ENCODE assay signal across 22 cellular contexts in the genomic region with DNA sequence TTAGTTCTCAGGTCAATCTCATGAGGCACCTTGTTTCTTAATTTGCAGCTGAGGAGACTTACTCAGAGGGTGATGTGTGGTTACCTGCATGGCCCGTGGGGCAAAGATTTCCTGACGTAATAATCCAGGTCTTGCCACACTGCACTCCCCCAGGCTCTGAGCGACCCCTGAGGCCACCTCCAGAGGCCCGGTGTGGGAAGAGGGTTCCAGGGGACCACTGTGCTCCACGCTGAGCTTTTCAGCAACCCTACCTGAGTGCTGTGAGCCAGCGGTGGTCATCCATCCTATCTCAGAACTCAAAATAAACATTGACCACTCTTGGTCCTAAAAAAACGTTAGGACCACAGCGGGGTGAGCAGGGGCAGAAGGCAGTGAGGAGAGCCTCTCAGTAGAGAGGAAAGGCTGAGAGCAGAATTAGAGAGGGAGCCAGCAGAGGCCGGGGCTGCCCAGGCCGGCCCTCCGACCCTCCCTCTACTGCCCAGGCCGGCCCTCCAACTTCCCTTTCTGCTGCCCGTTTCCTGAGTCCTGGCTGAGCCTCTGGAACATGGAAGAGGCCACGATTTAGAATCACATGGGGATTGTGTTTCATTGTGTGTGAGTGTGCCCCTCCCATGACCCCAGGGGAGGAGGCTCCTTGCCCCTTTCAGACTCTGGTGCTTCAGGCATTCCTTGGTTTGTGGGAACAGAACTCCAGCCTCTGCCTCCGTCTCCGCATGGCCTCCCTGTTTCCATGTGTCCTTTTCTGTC.
A peak's percentile ranks its signal among the peaks of the same experiment; 100 is the strongest.
DNase-seq lines count a peak whose midpoint lies in the region; ATAC-seq and TF ChIP-seq lines count a peak whose summit lies in the region.
"Had no signal": no experiment of that assay in that cellular context is flagged by ENCODE, and none has a peak within 500 bp of the region (broad histone marks: within the 10 kb centered on the region; RNA-seq: fewer than 3 reads in every experiment).

No MANE protein-coding gene starts in this region.

- H2AK5ac ChIP-seq in mesendoderm (ENCODE audit: low read length) (no peak overlapping the region), trophoblast cell (ENCODE audit: low read length) (peak overlapping the region; percentile 71), mesenchymal stem cell (ENCODE audit: low read length, severe bottlenecking) (no peak overlapping the region)

- H4K12ac ChIP-seq in trophoblast cell (ENCODE audit: low read depth, low read length): no peak overlapping the region

- H3K4me1 ChIP-seq in mesendoderm (ENCODE audit: control insufficient read depth, low read depth, low read length) (no peaks in the 10 kb centered on the region), trophoblast cell (ENCODE audit: control insufficient read depth in 1 of 2, insufficient read depth in 2 of 2, low read length in 2 of 2) (peaks cover 30% of the 10 kb centered on the region in 2 experiments), SJCRH30 (no peaks in the 10 kb centered on the region), mesenchymal stem cell (ENCODE audit: control insufficient read depth, insufficient read depth, low read depth, low read length) (no peaks in the 10 kb centered on the region)

- H3K18ac ChIP-seq in mesendoderm (ENCODE audit: low read length) (no peak overlapping the region), trophoblast cell (ENCODE audit: low read length) (peak overlapping the region; percentile 7), mesenchymal stem cell (ENCODE audit: low read depth in 1 of 2, low read length in 2 of 2) (no peak overlapping the region)

- H3K4me3 Mint-ChIP-seq in activated CD8-positive, alpha-beta memory T cell treated with anti-CD3 and anti-CD28 coated beads, Interleukin-2, amount 10 ng/mL, durations not matched to agents 7 days and 5 days: no peak overlapping the region
- H3K4me3 Mint-ChIP-seq: H9 had no signal

- no peaks in the 10 kb centered on the region for H3K36me3 ChIP-seq in mesendoderm (ENCODE audit: control insufficient read depth, insufficient read depth, low read length)
- H3K36me3 ChIP-seq in trophoblast cell (ENCODE audit: control insufficient read depth in 1 of 2, insufficient read depth in 2 of 2, low read length in 2 of 2): no peaks in the 10 kb centered on the region
- H3K36me3 ChIP-seq in SJCRH30: no peaks in the 10 kb centered on the region
- H3K36me3 ChIP-seq in mesenchymal stem cell (ENCODE audit: control insufficient read depth in 1 of 2, insufficient read depth in 2 of 2, low read depth in 1 of 2, low read length in 2 of 2): no peaks in the 10 kb centered on the region

- H3K14ac ChIP-seq in trophoblast cell (ENCODE audit: low read length) (peak overlapping the region; percentile 29), mesenchymal stem cell (ENCODE audit: low read length in 2 of 2) (no peak overlapping the region)

- no peak overlapping the region for H3K9ac ChIP-seq in mesendoderm (ENCODE audit: low read length)
- no peak overlapping the region for H3K9ac ChIP-seq in trophoblast cell (ENCODE audit: low read length)
- no peak overlapping the region for H3K9ac ChIP-seq in mesenchymal stem cell (ENCODE audit: low read length)

- no peak for TF ChIP-seq CTCF in coronary artery (IDR thresholded peaks at IDR 0.05)

- no peak overlapping the region for H4K5ac ChIP-seq in mesendoderm (ENCODE audit: low read length)

- H3K4ac ChIP-seq in mesendoderm (ENCODE audit: low read depth, low read length) (no peak overlapping the region), trophoblast cell (ENCODE audit: low read depth, low read length) (peak overlapping the region; percentile 28), mesenchymal stem cell (ENCODE audit: low read depth in 1 of 2, low read length in 2 of 2) (no peak overlapping the region)

- no peak overlapping the region for H2BK120ac ChIP-seq in mesendoderm (ENCODE audit: low read depth, low read length)
- H2BK120ac ChIP-seq in trophoblast cell (ENCODE audit: insufficient read depth, low read length, poor library complexity): peak overlapping the region; percentile 84
- no peak overlapping the region for H2BK120ac ChIP-seq in mesenchymal stem cell (ENCODE audit: low read depth, low read length)

- no peak overlapping the region for H3K56ac ChIP-seq in mesendoderm (ENCODE audit: low read length)

- H3K23ac ChIP-seq in mesendoderm (ENCODE audit: low read length): no peak overlapping the region
- H3K23ac ChIP-seq in trophoblast cell (ENCODE audit: low read length): no peak overlapping the region
- H3K23ac ChIP-seq in mesenchymal stem cell (ENCODE audit: low read length in 2 of 2): no peak overlapping the region

- no peak for ATAC-seq in activated CD8-positive, alpha-beta memory T cell treated with anti-CD3 and anti-CD28 coated beads, Interleukin-2, amount 10 ng/mL, durations not matched to agents 7 days and 5 days
- ATAC-seq in GM21447 (IDR thresholded peaks at IDR 0.05; ENCODE audit: unreplicated experiment): no peak
- ATAC-seq: HepG2, PC-3 had no signal

- H3K79me2 ChIP-seq in mesendoderm (ENCODE audit: control insufficient read depth, insufficient read depth, low read length) (no peaks in the 10 kb centered on the region), trophoblast cell (ENCODE audit: control insufficient read depth, insufficient read depth, low read length, poor library complexity) (peaks cover 2% of the 10 kb centered on the region)

- no peaks in the 10 kb centered on the region for H3K79me1 ChIP-seq in mesendoderm (ENCODE audit: low read length)
- peaks cover 32% of the 10 kb centered on the region for H3K79me1 ChIP-seq in trophoblast cell (ENCODE audit: low read length)
- H3K79me1 ChIP-seq in mesenchymal stem cell (replicated peaks; ENCODE audit: low read length, poor library complexity, severe bottlenecking): no peaks in the 10 kb centered on the region

- H3K4me1 Mint-ChIP-seq in activated CD8-positive, alpha-beta memory T cell treated with anti-CD3 and anti-CD28 coated beads, Interleukin-2, amount 10 ng/mL, durations not matched to agents 7 days and 5 days: no peaks in the 10 kb centered on the region

- no peak overlapping the region for H2BK5ac ChIP-seq in mesendoderm (ENCODE audit: low read length)
- peak overlapping the region; percentile 65 for H2BK5ac ChIP-seq in trophoblast cell (ENCODE audit: low read depth, low read length, poor library complexity)
- no peak overlapping the region for H2BK5ac ChIP-seq in mesenchymal stem cell (ENCODE audit: low read depth, low read length, poor library complexity, severe bottlenecking)

- H3K27me3 ChIP-seq in mesendoderm (ENCODE audit: insufficient read depth, low read length, poor library complexity): no peaks in the 10 kb centered on the region
- no peaks in the 10 kb centered on the region for H3K27me3 ChIP-seq in trophoblast cell (ENCODE audit: insufficient read depth, low read length)
- H3K27me3 ChIP-seq in SJCRH30: no peaks in the 10 kb centered on the region
- peaks cover 0 to 43% of the 10 kb centered on the region in 2 experiments for H3K27me3 ChIP-seq in mesenchymal stem cell (ENCODE audit: control insufficient read depth in 1 of 2, insufficient read depth in 1 of 2, low read length in 2 of 2)

- no peak overlapping the region for H3K27ac Mint-ChIP-seq in activated CD8-positive, alpha-beta memory T cell treated with anti-CD3 and anti-CD28 coated beads, Interleukin-2, amount 10 ng/mL, durations not matched to agents 7 days and 5 days
- H3K27ac Mint-ChIP-seq: H9 had no signal

- no peak overlapping the region for H2AFZ ChIP-seq in trophoblast cell (ENCODE audit: insufficient read depth, low read length, poor library complexity)
- no peak overlapping the region for H2AFZ ChIP-seq in mesenchymal stem cell (ENCODE audit: low read depth, low read length)

- H3K4me3 ChIP-seq in coronary artery: no peak overlapping the region
- no peak overlapping the region for H3K4me3 ChIP-seq in mesendoderm (ENCODE audit: low read length)
- no peak overlapping the region for H3K4me3 ChIP-seq in trophoblast cell (ENCODE audit: low read depth, low read length)
- no peak overlapping the region for H3K4me3 ChIP-seq in SJCRH30
- no peak overlapping the region for H3K4me3 ChIP-seq in mesenchymal stem cell (ENCODE audit: insufficient read depth in 1 of 2, low read depth in 1 of 2, low read length in 2 of 2)

- no CpG with 5 or more reads among the region's 16 CpGs for WGBS in mesendoderm (ENCODE audit: extremely low coverage, insufficient coverage, low lambda C conversion rate)
- WGBS in trophoblast cell (ENCODE audit: extremely low coverage, insufficient coverage, insufficient read length): no CpG with 5 or more reads among the region's 16 CpGs
- WGBS in mesenchymal stem cell: 77% methylated on average over 15 of the region's 16 CpGs

- no peaks in the 10 kb centered on the region for H3K36me3 Mint-ChIP-seq in activated CD8-positive, alpha-beta memory T cell treated with anti-CD3 and anti-CD28 coated beads, Interleukin-2, amount 10 ng/mL, durations not matched to agents 7 days and 5 days

- H3K27me3 Mint-ChIP-seq in activated CD8-positive, alpha-beta memory T cell treated with anti-CD3 and anti-CD28 coated beads, Interleukin-2, amount 10 ng/mL, durations not matched to agents 7 days and 5 days: peaks cover 6% of the 10 kb centered on the region

- H2BK12ac ChIP-seq in trophoblast cell (ENCODE audit: low read length) (peak overlapping the region; percentile 76), mesenchymal stem cell (ENCODE audit: low read length in 2 of 2) (no peak overlapping the region)

- H4K8ac ChIP-seq in mesendoderm (ENCODE audit: low read depth, low read length) (no peak overlapping the region), trophoblast cell (ENCODE audit: low read depth, low read length) (peak overlapping the region; percentile 17), mesenchymal stem cell (ENCODE audit: low read length) (no peak overlapping the region)

- CTCF ChIA-PET in activated CD8-positive, alpha-beta memory T cell treated with anti-CD3 and anti-CD28 coated beads, Interleukin-2, amount 10 ng/mL, durations not matched to agents 7 days and 5 days (lab: Charles Lee): no interaction called here

- peaks cover 6% of the 10 kb centered on the region for H3K9me3 ChIP-seq in trophoblast cell (ENCODE audit: insufficient read depth, low read depth, low read length)
- no peaks in the 10 kb centered on the region for H3K9me3 ChIP-seq in SJCRH30 (replicated peaks)
- H3K9me3 ChIP-seq in mesenchymal stem cell (ENCODE audit: control insufficient read depth, low read length): no peaks in the 10 kb centered on the region

- H3K27ac ChIP-seq in coronary artery (no peak overlapping the region), mesendoderm (ENCODE audit: low read depth, low read length) (no peak overlapping the region), trophoblast cell (ENCODE audit: low read depth, low read length) (no peak overlapping the region), SJCRH30 (no peak overlapping the region), mesenchymal stem cell (ENCODE audit: low read length, poor library complexity, severe bottlenecking) (no peak overlapping the region)

- no peak overlapping the region for H3K4me2 ChIP-seq in mesendoderm (ENCODE audit: low read length)
- H3K4me2 ChIP-seq in trophoblast cell (ENCODE audit: low read length): no peak overlapping the region
- no peak overlapping the region for H3K4me2 ChIP-seq in mesenchymal stem cell (ENCODE audit: low read length, poor library complexity, severe bottlenecking)

- no peak overlapping the region for H2BK15ac ChIP-seq in mesendoderm (replicated peaks; ENCODE audit: low read depth)
- no peak overlapping the region for H2BK15ac ChIP-seq in mesenchymal stem cell (ENCODE audit: low read depth, poor library complexity, severe bottlenecking)

- DNase-seq in activated CD8-positive, alpha-beta memory T cell treated with anti-CD3 and anti-CD28 coated beads, Interleukin-2, amount 50 U/mL, for 48 hours: peak; percentile 17
- no peak for DNase-seq in activated CD8-positive, alpha-beta memory T cell treated with anti-CD3 and anti-CD28 coated beads, Interleukin-2, amount 10 ng/mL, durations not matched to agents 7 days and 5 days
- DNase-seq in coronary artery (ENCODE audit: low spot score) (peak; percentile 62), mesendoderm (peak; percentile 13), trophoblast cell (no peak), SJCRH30 (no peak), mesenchymal stem cell (no peak)
- DNase-seq: DMS153; H9; Karpas-422; NCI-H1092; NCI-H1417 treated with DMSO at 0.1 percent for 48 hours; NCI-H1694 treated with DMSO at 0.1 percent for 48 hours; NCI-H2081; NCI-H2171; NCI-H345; NCI-H524; NCI-H774; NK-92 treated with Interleukin-12 subunit alpha and Interleukin-12 subunit beta, amount 100 ng/mL, for 24 hours; PC-3 had no signal

- H3K9me3 Mint-ChIP-seq in activated CD8-positive, alpha-beta memory T cell treated with anti-CD3 and anti-CD28 coated beads, Interleukin-2, amount 10 ng/mL, durations not matched to agents 7 days and 5 days (ENCODE audit: low read depth): no peaks in the 10 kb centered on the region
- H3K9me3 Mint-ChIP-seq: H9 had no signal

- H4K91ac ChIP-seq in trophoblast cell (ENCODE audit: low read depth, low read length) (peak overlapping the region; percentile 56), mesenchymal stem cell (ENCODE audit: low read length) (no peak overlapping the region)

Comparison
In these comparisons a context has a peak if more than half of its experiments do, and no peak if none do; other contexts are left out.
1. DNase-seq: peak in activated CD8-positive, alpha-beta memory T cell treated with anti-CD3 and anti-CD28 coated beads, Interleukin-2, amount 50 U/mL, for 48 hours (single experiment), coronary artery (single experiment) and mesendoderm (single experiment); none in activated CD8-positive, alpha-beta memory T cell treated with anti-CD3 and anti-CD28 coated beads, Interleukin-2, amount 10 ng/mL, durations not matched to agents 7 days and 5 days (single experiment), trophoblast cell (0 of 2), SJCRH30 (0 of 2) and mesenchymal stem cell (single experiment).